In the genomic region with DNA sequence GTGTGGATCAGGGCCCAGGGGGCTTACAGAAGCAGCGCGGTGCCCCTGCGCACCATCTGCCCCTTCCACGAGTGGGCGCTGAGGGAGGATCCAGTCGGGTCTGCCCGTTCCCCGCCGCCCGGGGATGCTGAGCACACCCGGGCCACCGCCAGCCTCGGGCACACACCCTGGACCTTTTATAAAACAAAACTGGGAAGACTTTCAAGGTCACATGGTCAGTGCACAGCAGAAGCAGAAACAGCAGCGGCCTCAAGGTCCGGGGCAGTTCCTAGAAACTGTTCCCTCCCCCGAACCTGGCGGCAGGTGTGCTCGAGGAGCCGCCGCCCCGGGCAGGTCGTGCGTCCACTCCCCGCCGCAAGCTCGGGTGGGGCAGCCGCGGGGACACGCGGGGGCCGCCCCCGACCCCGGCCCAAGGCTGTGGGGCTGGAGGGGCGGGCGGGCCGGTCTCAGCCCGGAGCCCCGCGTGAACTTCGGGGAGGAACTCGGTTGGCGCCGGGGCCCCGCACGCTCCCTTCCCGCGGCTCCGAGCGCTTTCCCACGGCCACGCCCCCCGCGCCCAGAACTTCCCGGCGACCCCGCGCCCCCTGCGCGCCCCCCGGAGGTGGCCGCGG, we compare ENCODE assay signal across 1 cellular context.
TF ChIP-seq lines count a peak whose summit lies in the region.

No MANE protein-coding gene starts in this region.

TF ChIP-seq in K562, 482 proteins besides CTCF, POLR2A, EP300 and RAD21 (continues in another document):
- TF ChIP-seq, protein P1, sequence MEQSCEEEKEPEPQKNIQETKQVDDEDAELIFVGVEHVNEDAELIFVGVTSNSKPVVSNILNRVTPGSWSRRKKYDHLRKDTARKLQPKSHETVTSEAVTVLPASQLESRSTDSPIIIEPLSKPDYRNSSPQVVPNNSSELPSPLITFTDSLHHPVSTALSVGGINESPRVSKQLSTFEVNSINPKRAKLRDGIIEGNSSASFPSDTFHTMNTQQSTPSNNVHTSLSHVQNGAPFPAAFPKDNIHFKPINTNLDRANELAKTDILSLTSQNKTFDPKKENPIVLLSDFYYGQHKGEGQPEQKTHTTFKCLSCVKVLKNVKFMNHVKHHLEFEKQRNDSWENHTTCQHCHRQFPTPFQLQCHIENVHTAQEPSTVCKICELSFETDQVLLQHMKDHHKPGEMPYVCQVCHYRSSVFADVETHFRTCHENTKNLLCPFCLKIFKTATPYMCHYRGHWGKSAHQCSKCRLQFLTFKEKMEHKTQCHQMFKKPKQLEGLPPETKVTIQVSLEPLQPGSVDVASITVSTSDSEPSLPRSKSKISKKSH (CRISPR knock-in tag; IDR thresholded peaks at IDR 0.05) = no peak
- no peak for TF ChIP-seq KHSRP (IDR thresholded peaks at IDR 0.05)
- TF ChIP-seq TBP (optimal IDR thresholded peaks at IDR 0.05; ENCODE audit: low read depth, low read length) = no peak
- no peak for TF ChIP-seq ZNF695 (CRISPR knock-in tag; IDR thresholded peaks at IDR 0.05)
- TF ChIP-seq, protein P2, sequence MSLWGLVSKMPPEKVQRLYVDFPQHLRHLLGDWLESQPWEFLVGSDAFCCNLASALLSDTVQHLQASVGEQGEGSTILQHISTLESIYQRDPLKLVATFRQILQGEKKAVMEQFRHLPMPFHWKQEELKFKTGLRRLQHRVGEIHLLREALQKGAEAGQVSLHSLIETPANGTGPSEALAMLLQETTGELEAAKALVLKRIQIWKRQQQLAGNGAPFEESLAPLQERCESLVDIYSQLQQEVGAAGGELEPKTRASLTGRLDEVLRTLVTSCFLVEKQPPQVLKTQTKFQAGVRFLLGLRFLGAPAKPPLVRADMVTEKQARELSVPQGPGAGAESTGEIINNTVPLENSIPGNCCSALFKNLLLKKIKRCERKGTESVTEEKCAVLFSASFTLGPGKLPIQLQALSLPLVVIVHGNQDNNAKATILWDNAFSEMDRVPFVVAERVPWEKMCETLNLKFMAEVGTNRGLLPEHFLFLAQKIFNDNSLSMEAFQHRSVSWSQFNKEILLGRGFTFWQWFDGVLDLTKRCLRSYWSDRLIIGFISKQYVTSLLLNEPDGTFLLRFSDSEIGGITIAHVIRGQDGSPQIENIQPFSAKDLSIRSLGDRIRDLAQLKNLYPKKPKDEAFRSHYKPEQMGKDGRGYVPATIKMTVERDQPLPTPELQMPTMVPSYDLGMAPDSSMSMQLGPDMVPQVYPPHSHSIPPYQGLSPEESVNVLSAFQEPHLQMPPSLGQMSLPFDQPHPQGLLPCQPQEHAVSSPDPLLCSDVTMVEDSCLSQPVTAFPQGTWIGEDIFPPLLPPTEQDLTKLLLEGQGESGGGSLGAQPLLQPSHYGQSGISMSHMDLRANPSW (CRISPR knock-in tag; IDR thresholded peaks at IDR 0.05) = no peak
- no peak for TF ChIP-seq KAT8 (IDR thresholded peaks at IDR 0.05; ENCODE audit: low read depth)
- TF ChIP-seq, protein P3, sequence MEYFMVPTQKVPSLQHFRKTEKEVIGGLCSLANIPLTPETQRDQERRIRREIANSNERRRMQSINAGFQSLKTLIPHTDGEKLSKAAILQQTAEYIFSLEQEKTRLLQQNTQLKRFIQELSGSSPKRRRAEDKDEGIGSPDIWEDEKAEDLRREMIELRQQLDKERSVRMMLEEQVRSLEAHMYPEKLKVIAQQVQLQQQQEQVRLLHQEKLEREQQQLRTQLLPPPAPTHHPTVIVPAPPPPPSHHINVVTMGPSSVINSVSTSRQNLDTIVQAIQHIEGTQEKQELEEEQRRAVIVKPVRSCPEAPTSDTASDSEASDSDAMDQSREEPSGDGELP (CRISPR knock-in tag; IDR thresholded peaks at IDR 0.05; ENCODE audit: borderline replicate concordance) = no peak
- TF ChIP-seq BCL6 (CRISPR knock-in tag; IDR thresholded peaks at IDR 0.05) = no peak
- TF ChIP-seq ESRRA (IDR thresholded peaks at IDR 0.05; ENCODE audit: borderline replicate concordance, low read depth) = peak; percentile 76
- TF ChIP-seq HDAC2 (IDR thresholded peaks at IDR 0.05) = 0 out of 2 replicates have a peak, but pooled peaks have one; percentile 38
- TF ChIP-seq FOXJ2 (tag; IDR thresholded peaks at IDR 0.05) = no peak
- TF ChIP-seq MTA2 (IDR thresholded peaks at IDR 0.05; ENCODE audit: low read depth) = no peak
- TF ChIP-seq BACH1 (tag; IDR thresholded peaks at IDR 0.05) = no peak
- no peak for TF ChIP-seq HOXB6 (CRISPR knock-in tag; IDR thresholded peaks at IDR 0.05; ENCODE audit: borderline replicate concordance)
- no peak for TF ChIP-seq SAP30 (IDR thresholded peaks at IDR 0.05; ENCODE audit: borderline replicate concordance, insufficient read depth, low read depth, low read length, poor library complexity, severe bottlenecking)
- TF ChIP-seq PHF21A (IDR thresholded peaks at IDR 0.05; ENCODE audit: borderline replicate concordance, low read depth) = 0 out of 2 replicates have a peak, but pooled peaks have one; percentile 18
- no peak for TF ChIP-seq GATA2 (CRISPR knock-in tag; IDR thresholded peaks at IDR 0.05)
- TF ChIP-seq CREB1 (IDR thresholded peaks at IDR 0.05) = no peak
- TF ChIP-seq CREB1 (CRISPR knock-in tag; IDR thresholded peaks at IDR 0.05) = no peak
- TF ChIP-seq GTF2E2 (tag; IDR thresholded peaks at IDR 0.05) = no peak
- TF ChIP-seq ZNF324 (CRISPR knock-in tag; IDR thresholded peaks at IDR 0.05) = no peak
- peak; percentile 37; the same call in 1 of the 2 replicates for TF ChIP-seq ZBTB17 (CRISPR knock-in tag; IDR thresholded peaks at IDR 0.05)
- TF ChIP-seq, protein P4, sequence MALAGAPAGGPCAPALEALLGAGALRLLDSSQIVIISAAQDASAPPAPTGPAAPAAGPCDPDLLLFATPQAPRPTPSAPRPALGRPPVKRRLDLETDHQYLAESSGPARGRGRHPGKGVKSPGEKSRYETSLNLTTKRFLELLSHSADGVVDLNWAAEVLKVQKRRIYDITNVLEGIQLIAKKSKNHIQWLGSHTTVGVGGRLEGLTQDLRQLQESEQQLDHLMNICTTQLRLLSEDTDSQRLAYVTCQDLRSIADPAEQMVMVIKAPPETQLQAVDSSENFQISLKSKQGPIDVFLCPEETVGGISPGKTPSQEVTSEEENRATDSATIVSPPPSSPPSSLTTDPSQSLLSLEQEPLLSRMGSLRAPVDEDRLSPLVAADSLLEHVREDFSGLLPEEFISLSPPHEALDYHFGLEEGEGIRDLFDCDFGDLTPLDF (CRISPR knock-in tag; IDR thresholded peaks at IDR 0.05) = no peak
- TF ChIP-seq FOXJ3 (CRISPR knock-in tag; IDR thresholded peaks at IDR 0.05) = no peak
- TF ChIP-seq FOXA1 (IDR thresholded peaks at IDR 0.05; ENCODE audit: borderline replicate concordance) = no peak
- TF ChIP-seq, protein P5, sequence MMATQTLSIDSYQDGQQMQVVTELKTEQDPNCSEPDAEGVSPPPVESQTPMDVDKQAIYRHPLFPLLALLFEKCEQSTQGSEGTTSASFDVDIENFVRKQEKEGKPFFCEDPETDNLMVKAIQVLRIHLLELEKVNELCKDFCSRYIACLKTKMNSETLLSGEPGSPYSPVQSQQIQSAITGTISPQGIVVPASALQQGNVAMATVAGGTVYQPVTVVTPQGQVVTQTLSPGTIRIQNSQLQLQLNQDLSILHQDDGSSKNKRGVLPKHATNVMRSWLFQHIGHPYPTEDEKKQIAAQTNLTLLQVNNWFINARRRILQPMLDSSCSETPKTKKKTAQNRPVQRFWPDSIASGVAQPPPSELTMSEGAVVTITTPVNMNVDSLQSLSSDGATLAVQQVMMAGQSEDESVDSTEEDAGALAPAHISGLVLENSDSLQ (IDR thresholded peaks at IDR 0.05) = no peak
- TF ChIP-seq, protein P6, sequence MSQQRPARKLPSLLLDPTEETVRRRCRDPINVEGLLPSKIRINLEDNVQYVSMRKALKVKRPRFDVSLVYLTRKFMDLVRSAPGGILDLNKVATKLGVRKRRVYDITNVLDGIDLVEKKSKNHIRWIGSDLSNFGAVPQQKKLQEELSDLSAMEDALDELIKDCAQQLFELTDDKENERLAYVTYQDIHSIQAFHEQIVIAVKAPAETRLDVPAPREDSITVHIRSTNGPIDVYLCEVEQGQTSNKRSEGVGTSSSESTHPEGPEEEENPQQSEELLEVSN (IDR thresholded peaks at IDR 0.05; ENCODE audit: borderline replicate concordance in 1 of 2, extremely low read depth in 1 of 2, insufficient read depth in 1 of 2, insufficient read length in 1 of 2, low read depth in 1 of 2, low read length in 1 of 2, poor library complexity in 1 of 2, severe bottlenecking in 1 of 2) = peak in 1 of 2 experiments; percentile 21
- peak; percentile 33 for TF ChIP-seq CHD4 (IDR thresholded peaks at IDR 0.05; ENCODE audit: insufficient read depth, insufficient replicate concordance, low read depth, low read length, poor library complexity, severe bottlenecking)
- TF ChIP-seq POLR3A (IDR thresholded peaks at IDR 0.05; ENCODE audit: borderline replicate concordance, extremely low read depth, insufficient read depth, insufficient read length) = no peak
- TF ChIP-seq ZNF143 (CRISPR knock-in tag; IDR thresholded peaks at IDR 0.05) = no peak
- TF ChIP-seq FOXK2 (conservative IDR thresholded peaks at IDR 0.05 in 1 of 2, IDR thresholded peaks at IDR 0.05 in 1 of 2; ENCODE audit: low read depth in 2 of 2) = no peak
- no peak for TF ChIP-seq POLR2B (IDR thresholded peaks at IDR 0.05; ENCODE audit: low read depth, partially characterized antibody)
- no peak for TF ChIP-seq GTF2F1 (IDR thresholded peaks at IDR 0.05; ENCODE audit: low read depth, low read length)
- TF ChIP-seq DIDO1 (tag; IDR thresholded peaks at IDR 0.05; ENCODE audit: low read depth) = no peak
- no peak for TF ChIP-seq SRF (CRISPR knock-in tag; IDR thresholded peaks at IDR 0.05)
- no peak for TF ChIP-seq PYGO2 (tag; IDR thresholded peaks at IDR 0.05)
- TF ChIP-seq KLF16 (IDR thresholded peaks at IDR 0.05) = no peak
- TF ChIP-seq TFAM (CRISPR knock-in tag; conservative IDR thresholded peaks at IDR 0.05) = no peak
- no peak for TF ChIP-seq SMARCC2 (IDR thresholded peaks at IDR 0.05; ENCODE audit: low read depth)
- no peak for TF ChIP-seq NBN (IDR thresholded peaks at IDR 0.05; ENCODE audit: low read depth)
- TF ChIP-seq, protein P7, sequence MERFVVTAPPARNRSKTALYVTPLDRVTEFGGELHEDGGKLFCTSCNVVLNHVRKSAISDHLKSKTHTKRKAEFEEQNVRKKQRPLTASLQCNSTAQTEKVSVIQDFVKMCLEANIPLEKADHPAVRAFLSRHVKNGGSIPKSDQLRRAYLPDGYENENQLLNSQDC (CRISPR knock-in tag; IDR thresholded peaks at IDR 0.05) = no peak
- no peak for TF ChIP-seq ZNF780A (CRISPR knock-in tag; IDR thresholded peaks at IDR 0.05)
- no peak for TF ChIP-seq ZNF584 (CRISPR knock-in tag; IDR thresholded peaks at IDR 0.05; ENCODE audit: low read depth)
- no peak for TF ChIP-seq ETV5 (CRISPR knock-in tag; IDR thresholded peaks at IDR 0.05; ENCODE audit: low read depth)
- TF ChIP-seq HMG20B (CRISPR knock-in tag; IDR thresholded peaks at IDR 0.05) = no peak
- TF ChIP-seq, protein P8, sequence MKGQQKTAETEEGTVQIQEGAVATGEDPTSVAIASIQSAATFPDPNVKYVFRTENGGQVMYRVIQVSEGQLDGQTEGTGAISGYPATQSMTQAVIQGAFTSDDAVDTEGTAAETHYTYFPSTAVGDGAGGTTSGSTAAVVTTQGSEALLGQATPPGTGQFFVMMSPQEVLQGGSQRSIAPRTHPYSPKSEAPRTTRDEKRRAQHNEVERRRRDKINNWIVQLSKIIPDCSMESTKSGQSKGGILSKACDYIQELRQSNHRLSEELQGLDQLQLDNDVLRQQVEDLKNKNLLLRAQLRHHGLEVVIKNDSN (CRISPR knock-in tag; IDR thresholded peaks at IDR 0.05) = peak; percentile 68; the same call in 1 of the 2 replicates
- TF ChIP-seq, protein P9, sequence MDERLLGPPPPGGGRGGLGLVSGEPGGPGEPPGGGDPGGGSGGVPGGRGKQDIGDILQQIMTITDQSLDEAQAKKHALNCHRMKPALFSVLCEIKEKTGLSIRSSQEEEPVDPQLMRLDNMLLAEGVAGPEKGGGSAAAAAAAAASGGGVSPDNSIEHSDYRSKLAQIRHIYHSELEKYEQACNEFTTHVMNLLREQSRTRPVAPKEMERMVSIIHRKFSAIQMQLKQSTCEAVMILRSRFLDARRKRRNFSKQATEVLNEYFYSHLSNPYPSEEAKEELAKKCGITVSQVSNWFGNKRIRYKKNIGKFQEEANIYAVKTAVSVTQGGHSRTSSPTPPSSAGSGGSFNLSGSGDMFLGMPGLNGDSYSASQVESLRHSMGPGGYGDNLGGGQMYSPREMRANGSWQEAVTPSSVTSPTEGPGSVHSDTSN (CRISPR knock-in tag; IDR thresholded peaks at IDR 0.05; ENCODE audit: low read depth) = no peak
- TF ChIP-seq, protein P9 (tag; conservative IDR thresholded peaks at IDR 0.05; ENCODE audit: low read depth) = no peak
- TF ChIP-seq, protein P10, sequence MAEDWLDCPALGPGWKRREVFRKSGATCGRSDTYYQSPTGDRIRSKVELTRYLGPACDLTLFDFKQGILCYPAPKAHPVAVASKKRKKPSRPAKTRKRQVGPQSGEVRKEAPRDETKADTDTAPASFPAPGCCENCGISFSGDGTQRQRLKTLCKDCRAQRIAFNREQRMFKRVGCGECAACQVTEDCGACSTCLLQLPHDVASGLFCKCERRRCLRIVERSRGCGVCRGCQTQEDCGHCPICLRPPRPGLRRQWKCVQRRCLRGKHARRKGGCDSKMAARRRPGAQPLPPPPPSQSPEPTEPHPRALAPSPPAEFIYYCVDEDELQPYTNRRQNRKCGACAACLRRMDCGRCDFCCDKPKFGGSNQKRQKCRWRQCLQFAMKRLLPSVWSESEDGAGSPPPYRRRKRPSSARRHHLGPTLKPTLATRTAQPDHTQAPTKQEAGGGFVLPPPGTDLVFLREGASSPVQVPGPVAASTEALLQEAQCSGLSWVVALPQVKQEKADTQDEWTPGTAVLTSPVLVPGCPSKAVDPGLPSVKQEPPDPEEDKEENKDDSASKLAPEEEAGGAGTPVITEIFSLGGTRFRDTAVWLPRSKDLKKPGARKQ (CRISPR knock-in tag; IDR thresholded peaks at IDR 0.05) = no peak
- TF ChIP-seq, protein P11, sequence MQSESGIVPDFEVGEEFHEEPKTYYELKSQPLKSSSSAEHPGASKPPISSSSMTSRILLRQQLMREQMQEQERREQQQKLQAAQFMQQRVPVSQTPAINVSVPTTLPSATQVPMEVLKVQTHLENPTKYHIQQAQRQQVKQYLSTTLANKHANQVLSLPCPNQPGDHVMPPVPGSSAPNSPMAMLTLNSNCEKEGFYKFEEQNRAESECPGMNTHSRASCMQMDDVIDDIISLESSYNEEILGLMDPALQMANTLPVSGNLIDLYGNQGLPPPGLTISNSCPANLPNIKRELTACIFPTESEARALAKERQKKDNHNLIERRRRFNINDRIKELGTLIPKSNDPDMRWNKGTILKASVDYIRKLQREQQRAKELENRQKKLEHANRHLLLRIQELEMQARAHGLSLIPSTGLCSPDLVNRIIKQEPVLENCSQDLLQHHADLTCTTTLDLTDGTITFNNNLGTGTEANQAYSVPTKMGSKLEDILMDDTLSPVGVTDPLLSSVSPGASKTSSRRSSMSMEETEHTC (IDR thresholded peaks at IDR 0.05) = no peak
